ENCODE assay signal across 8 cellular contexts in genomic region chr6:30344868-30345671, GRCh38.
A peak's percentile ranks its signal among the peaks of the same experiment; 100 is the strongest.
DNase-seq lines count a peak whose midpoint lies in the region; FAIRE-seq and TF ChIP-seq lines count a peak whose summit lies in the region.

Gene RPP21 (plus strand): TSS chr6:30345156. CDS start chr6:30345172, 16 bp downstream.

- H3K27me3 ChIP-seq in Loucy (ENCODE audit: insufficient read depth, low read length, poor library complexity, severe bottlenecking) = no peaks in the 10 kb centered on the region

- H3K4me1 ChIP-seq in Loucy (ENCODE audit: insufficient read depth, low read length, poor library complexity, severe bottlenecking) = peaks cover 13% of the 10 kb centered on the region

- H3K9ac ChIP-seq in Loucy (ENCODE audit: low read depth, low read length, poor library complexity, severe bottlenecking) = peak within 1 kb of the TSS; percentile 81

- peak within 1 kb of the TSS; percentile 24 for H3K27ac Mint-ChIP-seq in nephron progenitor cell
- peak within 1 kb of the TSS; percentile 93 for H3K27ac Mint-ChIP-seq in stimulated activated naive CD8-positive, alpha-beta T cell treated with anti-CD3 and anti-CD28 coated beads, Interleukin-15, Interleukin-2, amounts not matched to agents 100 ng/mL and 50 ng/mL, for 24 hours

- no peaks in the 10 kb centered on the region for H3F3A ChIP-seq in Loucy (ENCODE audit: low read depth)

- TF ChIP-seq POLR2A in H54 (IDR thresholded peaks at IDR 0.05; ENCODE audit: low read depth, low read length) (peak; percentile 89), Raji (IDR thresholded peaks at IDR 0.05; ENCODE audit: insufficient read depth, low read depth, low read length) (peak; percentile 98)

- peaks cover 7% of the 10 kb centered on the region for H3K27me3 Mint-ChIP-seq in nephron progenitor cell (ENCODE audit: low read depth, poor library complexity)
- no peaks in the 10 kb centered on the region for H3K27me3 Mint-ChIP-seq in stimulated activated naive CD8-positive, alpha-beta T cell treated with anti-CD3 and anti-CD28 coated beads, Interleukin-15, Interleukin-2, amounts not matched to agents 100 ng/mL and 50 ng/mL, for 24 hours

- H2AFZ ChIP-seq in Loucy (ENCODE audit: low read length) = peak within 1 kb of the TSS; percentile 73

- peaks cover 32% of the 10 kb centered on the region for H3K36me3 Mint-ChIP-seq in nephron progenitor cell (ENCODE audit: low read depth)
- H3K36me3 Mint-ChIP-seq in stimulated activated naive CD8-positive, alpha-beta T cell treated with anti-CD3 and anti-CD28 coated beads, Interleukin-15, Interleukin-2, amounts not matched to agents 100 ng/mL and 50 ng/mL, for 24 hours (ENCODE audit: low read depth) = peaks cover 45% of the 10 kb centered on the region

- peak within 1 kb of the TSS; percentile 91 for H3K4me3 Mint-ChIP-seq in nephron progenitor cell
- peak within 1 kb of the TSS; percentile 89 for H3K4me3 Mint-ChIP-seq in stimulated activated naive CD8-positive, alpha-beta T cell treated with anti-CD3 and anti-CD28 coated beads, Interleukin-15, Interleukin-2, amounts not matched to agents 100 ng/mL and 50 ng/mL, for 24 hours

- H3K4me2 ChIP-seq in Loucy (ENCODE audit: low read depth, low read length, poor library complexity, severe bottlenecking) = peak within 1 kb of the TSS; percentile 91

- H4K20me1 ChIP-seq in Loucy (ENCODE audit: insufficient read depth, low read length, poor library complexity, severe bottlenecking) = no peaks in the 10 kb centered on the region

- FAIRE-seq in H54 (lab: Jason Lieb, UNC) = no peak

- TF ChIP-seq CTCF in Loucy (conservative IDR thresholded peaks at IDR 0.05; ENCODE audit: low read length) (no peak), fibroblast of pulmonary artery (IDR thresholded peaks at IDR 0.05; ENCODE audit: low read length, missing control alignments) (no peak), nephron progenitor cell (IDR thresholded peaks at IDR 0.05) (no peak)

- H3K4me1 Mint-ChIP-seq in nephron progenitor cell = peaks cover 22% of the 10 kb centered on the region
- peaks cover 52% of the 10 kb centered on the region for H3K4me1 Mint-ChIP-seq in stimulated activated naive CD8-positive, alpha-beta T cell treated with anti-CD3 and anti-CD28 coated beads, Interleukin-15, Interleukin-2, amounts not matched to agents 100 ng/mL and 50 ng/mL, for 24 hours (ENCODE audit: low read depth)

- H3K79me2 ChIP-seq in Loucy (ENCODE audit: insufficient read depth, low read length) = peaks cover 12% of the 10 kb centered on the region

- peak within 1 kb of the TSS; percentile 87 for H3K4me3 ChIP-seq in Loucy (ENCODE audit: low read length, poor library complexity, severe bottlenecking)
- H3K4me3 ChIP-seq in fibroblast of pulmonary artery (replicated peaks; ENCODE audit: low read depth, low read length) = peak within 1 kb of the TSS; percentile 85

- H3K36me3 ChIP-seq in Loucy (ENCODE audit: insufficient read depth, low read length) = peaks cover 21% of the 10 kb centered on the region; the same call in 1 of the 2 replicates

- DNase-seq in EL (peak; percentile 79), H54 (ENCODE audit: insufficient read length, low spot score) (peak; percentile 85), fibroblast of pulmonary artery (ENCODE audit: low read depth) (peak; percentile 71), nephron progenitor cell (peak; percentile 90)
- DNase-seq in activated effector memory CD4-positive, alpha-beta T cell treated with Interleukin-2 at 50 U/mL for 16 hours = peak; percentile 85

- no peaks in the 10 kb centered on the region for H3K9me3 ChIP-seq in Loucy (ENCODE audit: insufficient read depth, low read depth, low read length)

- H3K9me2 ChIP-seq in Loucy (replicated peaks; ENCODE audit: low read depth, low read length) = no peaks in the 10 kb centered on the region

- H3K9me3 Mint-ChIP-seq in nephron progenitor cell = no peaks in the 10 kb centered on the region
- H3K9me3 Mint-ChIP-seq in stimulated activated naive CD8-positive, alpha-beta T cell treated with anti-CD3 and anti-CD28 coated beads, Interleukin-15, Interleukin-2, amounts not matched to agents 100 ng/mL and 50 ng/mL, for 24 hours = no peaks in the 10 kb centered on the region

Comparison
In these comparisons a context has a peak if more than half of its experiments do, and no peak if none do; other contexts are left out.
1. Peak in every context shown above with its lines: DNase-seq and H3K4me3 ChIP-seq.